Comparison of ENCODE assay signal across 1 cellular context in the genomic region with DNA sequence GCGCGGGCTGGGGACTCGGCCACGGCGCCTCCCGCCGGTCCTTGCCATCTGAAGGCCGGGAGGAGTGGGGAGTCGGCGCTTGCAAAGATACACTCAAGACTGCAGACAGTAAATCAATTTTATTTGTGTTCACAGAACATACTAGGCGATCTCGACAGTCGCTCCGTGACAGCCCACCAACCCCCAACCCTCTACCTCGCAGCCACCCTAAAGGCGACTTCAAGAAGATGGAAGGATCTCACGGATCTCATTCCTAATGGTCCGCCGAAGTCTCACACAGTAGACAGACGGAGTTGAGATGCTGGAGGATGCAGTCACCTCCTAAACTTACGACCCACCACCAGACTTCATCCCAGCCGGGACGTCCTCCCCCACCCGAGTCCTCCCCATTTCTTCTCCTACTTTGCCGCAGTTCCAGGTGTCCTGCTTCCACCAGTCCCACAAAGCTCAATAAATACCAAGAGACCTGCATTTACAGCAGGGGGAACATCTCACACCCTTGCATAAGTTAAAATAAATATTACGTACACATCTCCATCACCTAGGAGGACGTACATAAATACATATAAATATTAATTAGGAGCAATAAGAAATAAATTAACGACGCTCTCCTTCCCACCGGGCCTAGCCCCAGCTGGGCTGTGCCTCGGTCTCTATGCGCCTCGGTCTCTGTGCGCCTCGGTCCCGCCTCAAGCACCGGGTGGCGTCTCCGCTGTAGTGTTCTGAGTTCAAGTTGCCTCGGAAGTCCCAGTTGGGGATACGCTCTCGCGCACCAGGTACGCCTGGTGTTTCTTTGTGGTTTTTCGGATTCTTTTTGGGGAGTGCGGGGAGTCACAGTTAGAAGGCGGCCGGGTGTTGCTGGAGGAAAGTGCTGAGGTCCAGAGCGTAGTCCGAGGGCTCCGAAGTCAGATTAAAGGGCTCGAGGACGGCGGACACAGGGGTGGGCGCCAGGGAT.
A peak's percentile ranks its signal among the peaks of the same experiment; 100 is the strongest.
TF ChIP-seq lines count a peak whose summit lies in the region.

No MANE protein-coding gene starts in this region.

TF ChIP-seq in HepG2, 621 proteins besides CTCF, POLR2A, EP300 and RAD21 (continued from another document and continues in another):
- TF ChIP-seq, protein P1, sequence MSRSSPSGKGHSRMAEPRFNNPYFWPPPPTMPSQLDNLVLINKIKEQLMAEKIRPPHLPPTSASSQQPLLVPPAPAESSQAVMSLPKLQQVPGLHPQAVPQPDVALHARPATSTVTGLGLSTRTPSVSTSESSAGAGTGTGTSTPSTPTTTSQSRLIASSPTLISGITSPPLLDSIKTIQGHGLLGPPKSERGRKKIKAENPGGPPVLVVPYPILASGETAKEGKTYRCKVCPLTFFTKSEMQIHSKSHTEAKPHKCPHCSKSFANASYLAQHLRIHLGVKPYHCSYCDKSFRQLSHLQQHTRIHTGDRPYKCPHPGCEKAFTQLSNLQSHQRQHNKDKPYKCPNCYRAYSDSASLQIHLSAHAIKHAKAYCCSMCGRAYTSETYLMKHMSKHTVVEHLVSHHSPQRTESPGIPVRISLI (CRISPR knock-in tag; IDR thresholded peaks at IDR 0.05; ENCODE audit: borderline replicate concordance), result no peak
- TF ChIP-seq REL (CRISPR knock-in tag; conservative IDR thresholded peaks at IDR 0.05), result no peak
- no peak for TF ChIP-seq ARNT (IDR thresholded peaks at IDR 0.05)
- TF ChIP-seq, protein P2, sequence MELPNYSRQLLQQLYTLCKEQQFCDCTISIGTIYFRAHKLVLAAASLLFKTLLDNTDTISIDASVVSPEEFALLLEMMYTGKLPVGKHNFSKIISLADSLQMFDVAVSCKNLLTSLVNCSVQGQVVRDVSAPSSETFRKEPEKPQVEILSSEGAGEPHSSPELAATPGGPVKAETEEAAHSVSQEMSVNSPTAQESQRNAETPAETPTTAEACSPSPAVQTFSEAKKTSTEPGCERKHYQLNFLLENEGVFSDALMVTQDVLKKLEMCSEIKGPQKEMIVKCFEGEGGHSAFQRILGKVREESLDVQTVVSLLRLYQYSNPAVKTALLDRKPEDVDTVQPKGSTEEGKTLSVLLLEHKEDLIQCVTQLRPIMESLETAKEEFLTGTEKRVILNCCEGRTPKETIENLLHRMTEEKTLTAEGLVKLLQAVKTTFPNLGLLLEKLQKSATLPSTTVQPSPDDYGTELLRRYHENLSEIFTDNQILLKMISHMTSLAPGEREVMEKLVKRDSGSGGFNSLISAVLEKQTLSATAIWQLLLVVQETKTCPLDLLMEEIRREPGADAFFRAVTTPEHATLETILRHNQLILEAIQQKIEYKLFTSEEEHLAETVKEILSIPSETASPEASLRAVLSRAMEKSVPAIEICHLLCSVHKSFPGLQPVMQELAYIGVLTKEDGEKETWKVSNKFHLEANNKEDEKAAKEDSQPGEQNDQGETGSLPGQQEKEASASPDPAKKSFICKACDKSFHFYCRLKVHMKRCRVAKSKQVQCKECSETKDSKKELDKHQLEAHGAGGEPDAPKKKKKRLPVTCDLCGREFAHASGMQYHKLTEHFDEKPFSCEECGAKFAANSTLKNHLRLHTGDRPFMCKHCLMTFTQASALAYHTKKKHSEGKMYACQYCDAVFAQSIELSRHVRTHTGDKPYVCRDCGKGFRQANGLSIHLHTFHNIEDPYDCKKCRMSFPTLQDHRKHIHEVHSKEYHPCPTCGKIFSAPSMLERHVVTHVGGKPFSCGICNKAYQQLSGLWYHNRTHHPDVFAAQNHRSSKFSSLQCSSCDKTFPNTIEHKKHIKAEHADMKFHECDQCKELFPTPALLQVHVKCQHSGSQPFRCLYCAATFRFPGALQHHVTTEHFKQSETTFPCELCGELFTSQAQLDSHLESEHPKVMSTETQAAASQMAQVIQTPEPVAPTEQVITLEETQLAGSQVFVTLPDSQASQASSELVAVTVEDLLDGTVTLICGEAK (IDR thresholded peaks at IDR 0.05), result no peak
- TF ChIP-seq, protein P2 (CRISPR knock-in tag; IDR thresholded peaks at IDR 0.05), result no peak
- no peak for TF ChIP-seq ISL2 (CRISPR knock-in tag; IDR thresholded peaks at IDR 0.05)
- TF ChIP-seq, protein P3, sequence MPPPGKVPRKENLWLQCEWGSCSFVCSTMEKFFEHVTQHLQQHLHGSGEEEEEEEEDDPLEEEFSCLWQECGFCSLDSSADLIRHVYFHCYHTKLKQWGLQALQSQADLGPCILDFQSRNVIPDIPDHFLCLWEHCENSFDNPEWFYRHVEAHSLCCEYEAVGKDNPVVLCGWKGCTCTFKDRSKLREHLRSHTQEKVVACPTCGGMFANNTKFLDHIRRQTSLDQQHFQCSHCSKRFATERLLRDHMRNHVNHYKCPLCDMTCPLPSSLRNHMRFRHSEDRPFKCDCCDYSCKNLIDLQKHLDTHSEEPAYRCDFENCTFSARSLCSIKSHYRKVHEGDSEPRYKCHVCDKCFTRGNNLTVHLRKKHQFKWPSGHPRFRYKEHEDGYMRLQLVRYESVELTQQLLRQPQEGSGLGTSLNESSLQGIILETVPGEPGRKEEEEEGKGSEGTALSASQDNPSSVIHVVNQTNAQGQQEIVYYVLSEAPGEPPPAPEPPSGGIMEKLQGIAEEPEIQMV (CRISPR knock-in tag; IDR thresholded peaks at IDR 0.05; ENCODE audit: low read depth), result no peak
- TF ChIP-seq, protein P4, sequence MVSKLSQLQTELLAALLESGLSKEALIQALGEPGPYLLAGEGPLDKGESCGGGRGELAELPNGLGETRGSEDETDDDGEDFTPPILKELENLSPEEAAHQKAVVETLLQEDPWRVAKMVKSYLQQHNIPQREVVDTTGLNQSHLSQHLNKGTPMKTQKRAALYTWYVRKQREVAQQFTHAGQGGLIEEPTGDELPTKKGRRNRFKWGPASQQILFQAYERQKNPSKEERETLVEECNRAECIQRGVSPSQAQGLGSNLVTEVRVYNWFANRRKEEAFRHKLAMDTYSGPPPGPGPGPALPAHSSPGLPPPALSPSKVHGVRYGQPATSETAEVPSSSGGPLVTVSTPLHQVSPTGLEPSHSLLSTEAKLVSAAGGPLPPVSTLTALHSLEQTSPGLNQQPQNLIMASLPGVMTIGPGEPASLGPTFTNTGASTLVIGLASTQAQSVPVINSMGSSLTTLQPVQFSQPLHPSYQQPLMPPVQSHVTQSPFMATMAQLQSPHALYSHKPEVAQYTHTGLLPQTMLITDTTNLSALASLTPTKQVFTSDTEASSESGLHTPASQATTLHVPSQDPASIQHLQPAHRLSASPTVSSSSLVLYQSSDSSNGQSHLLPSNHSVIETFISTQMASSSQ (IDR thresholded peaks at IDR 0.05; ENCODE audit: low read depth), result 0 out of 2 replicates have a peak, but pooled peaks have one; percentile 3
- TF ChIP-seq, protein P4 (CRISPR knock-in tag; IDR thresholded peaks at IDR 0.05; ENCODE audit: borderline replicate concordance), result no peak
- no peak for TF ChIP-seq ZNF577 (CRISPR knock-in tag; IDR thresholded peaks at IDR 0.05; ENCODE audit: borderline replicate concordance, low read depth)
- 0 out of 2 replicates have a peak, but pooled peaks have one; percentile 13 for TF ChIP-seq ONECUT2 (CRISPR knock-in tag; IDR thresholded peaks at IDR 0.05)
- no peak for TF ChIP-seq EZH2 (conservative IDR thresholded peaks at IDR 0.05; ENCODE audit: low read depth, low read length)
- no peak for TF ChIP-seq HHEX (CRISPR knock-in tag; IDR thresholded peaks at IDR 0.05)
- TF ChIP-seq FOSL2 (CRISPR knock-in tag; IDR thresholded peaks at IDR 0.05), result no peak
- TF ChIP-seq, protein P5, sequence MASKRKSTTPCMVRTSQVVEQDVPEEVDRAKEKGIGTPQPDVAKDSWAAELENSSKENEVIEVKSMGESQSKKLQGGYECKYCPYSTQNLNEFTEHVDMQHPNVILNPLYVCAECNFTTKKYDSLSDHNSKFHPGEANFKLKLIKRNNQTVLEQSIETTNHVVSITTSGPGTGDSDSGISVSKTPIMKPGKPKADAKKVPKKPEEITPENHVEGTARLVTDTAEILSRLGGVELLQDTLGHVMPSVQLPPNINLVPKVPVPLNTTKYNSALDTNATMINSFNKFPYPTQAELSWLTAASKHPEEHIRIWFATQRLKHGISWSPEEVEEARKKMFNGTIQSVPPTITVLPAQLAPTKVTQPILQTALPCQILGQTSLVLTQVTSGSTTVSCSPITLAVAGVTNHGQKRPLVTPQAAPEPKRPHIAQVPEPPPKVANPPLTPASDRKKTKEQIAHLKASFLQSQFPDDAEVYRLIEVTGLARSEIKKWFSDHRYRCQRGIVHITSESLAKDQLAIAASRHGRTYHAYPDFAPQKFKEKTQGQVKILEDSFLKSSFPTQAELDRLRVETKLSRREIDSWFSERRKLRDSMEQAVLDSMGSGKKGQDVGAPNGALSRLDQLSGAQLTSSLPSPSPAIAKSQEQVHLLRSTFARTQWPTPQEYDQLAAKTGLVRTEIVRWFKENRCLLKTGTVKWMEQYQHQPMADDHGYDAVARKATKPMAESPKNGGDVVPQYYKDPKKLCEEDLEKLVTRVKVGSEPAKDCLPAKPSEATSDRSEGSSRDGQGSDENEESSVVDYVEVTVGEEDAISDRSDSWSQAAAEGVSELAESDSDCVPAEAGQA (IDR thresholded peaks at IDR 0.05; ENCODE audit: low read depth), result no peak
- TF ChIP-seq, protein P5 (CRISPR knock-in tag; IDR thresholded peaks at IDR 0.05; ENCODE audit: borderline replicate concordance), result no peak
- no peak for TF ChIP-seq AHR (CRISPR knock-in tag; IDR thresholded peaks at IDR 0.05)
- no peak for TF ChIP-seq ZNF747 (CRISPR knock-in tag; IDR thresholded peaks at IDR 0.05; ENCODE audit: borderline replicate concordance)
- TF ChIP-seq ELF3 (CRISPR knock-in tag; IDR thresholded peaks at IDR 0.05), result no peak
- TF ChIP-seq RFXANK (CRISPR knock-in tag; IDR thresholded peaks at IDR 0.05), result peak; percentile 5; the same call in 1 of the 2 replicates
- TF ChIP-seq, protein P6, sequence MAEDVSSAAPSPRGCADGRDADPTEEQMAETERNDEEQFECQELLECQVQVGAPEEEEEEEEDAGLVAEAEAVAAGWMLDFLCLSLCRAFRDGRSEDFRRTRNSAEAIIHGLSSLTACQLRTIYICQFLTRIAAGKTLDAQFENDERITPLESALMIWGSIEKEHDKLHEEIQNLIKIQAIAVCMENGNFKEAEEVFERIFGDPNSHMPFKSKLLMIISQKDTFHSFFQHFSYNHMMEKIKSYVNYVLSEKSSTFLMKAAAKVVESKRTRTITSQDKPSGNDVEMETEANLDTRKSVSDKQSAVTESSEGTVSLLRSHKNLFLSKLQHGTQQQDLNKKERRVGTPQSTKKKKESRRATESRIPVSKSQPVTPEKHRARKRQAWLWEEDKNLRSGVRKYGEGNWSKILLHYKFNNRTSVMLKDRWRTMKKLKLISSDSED (CRISPR knock-in tag; IDR thresholded peaks at IDR 0.05), result no peak
